In the genomic region with DNA sequence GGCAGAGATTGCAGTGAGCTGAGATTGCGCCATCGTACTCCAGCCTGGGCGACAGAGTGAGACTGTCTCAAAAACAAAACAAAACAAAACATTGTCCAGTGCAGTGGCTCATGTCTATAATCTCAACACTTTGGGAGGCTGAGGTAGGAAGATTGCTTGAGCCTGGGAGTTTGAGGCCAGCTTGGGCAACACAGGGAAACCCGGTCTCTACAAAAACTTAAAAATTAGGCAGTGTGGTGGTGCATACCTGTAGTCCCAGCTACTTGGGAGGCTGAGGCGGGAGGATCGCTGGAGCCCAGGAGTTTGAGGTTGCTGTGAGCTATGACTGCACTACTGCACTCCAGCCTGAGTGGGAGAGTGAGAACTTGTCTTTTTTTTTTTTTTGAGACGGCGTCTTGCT, we compare ENCODE assay signal across 37 cellular contexts. TPM values are rescaled to one million over a fixed set of nuclear protein-coding genes. Genes with fewer than 3 reads are reported as not detected.
"Had no signal": no experiment of that assay in that cellular context is flagged by ENCODE, and none has a peak within 500 bp of the region (broad histone marks: within the 10 kb centered on the region; RNA-seq: fewer than 3 reads in every experiment).

No MANE protein-coding gene starts in this region.

- H3K4me2 ChIP-seq: KMS-11 had no signal

- H3K27me3 ChIP-seq: MG63 had no signal

- H3K9me3 ChIP-seq: MG63 had no signal

- H3K36me3 ChIP-seq: MG63 had no signal

- DNase-seq: Karpas-422, Kasumi-1, MG63, MM.1S, MV-4-11, NCI-H1048, NCI-H1092, NCI-H1092 treated with DMSO at 0.1 percent for 48 hours, NCI-H1105, NCI-H1105 treated with DMSO at 0.1 percent for 48 hours, NCI-H1417, NCI-H1417 treated with DMSO at 0.1 percent for 48 hours, NCI-H1436, NCI-H1436 treated with DMSO at 0.1 percent for 48 hours, NCI-H146, NCI-H1694, NCI-H1694 treated with DMSO at 0.1 percent for 48 hours, NCI-H187, NCI-H187 treated with DMSO at 0.1 percent for 48 hours, NCI-H1930, NCI-H2029, NCI-H2029 treated with DMSO at 0.1 percent for 48 hours, NCI-H2081, NCI-H2081 treated with DMSO at 0.1 percent for 48 hours, NCI-H2107, NCI-H2171, NCI-H2171 treated with DMSO at 0.1 percent for 48 hours, NCI-H2227 treated with DMSO at 0.1 percent for 48 hours, NCI-H226, NCI-H345, NCI-H446, NCI-H446 treated with DMSO at 0.1 percent for 48 hours, NCI-H510A had no signal

- H3K9ac ChIP-seq: KMS-11 had no signal

- H3K4me3 ChIP-seq: MG63 had no signal

- H3K27ac ChIP-seq: KMS-11 had no signal

RNA-seq across cellular contexts. Expression of a gene that starts 27.2 kb away (rescaled TPM):
- total RNA-seq: LHCN-M2, M059J, NCI-H460 had no signal
